In genomic region chr16:84495506-84495905, GRCh38 we compare ENCODE assay signal across 16 cellular contexts. TPM values are rescaled to one million over a fixed set of nuclear protein-coding genes. Genes with fewer than 3 reads are reported as not detected.
DNase-seq lines count a peak whose midpoint lies in the region; ATAC-seq, FAIRE-seq and TF ChIP-seq lines count a peak whose summit lies in the region.
"Had no signal": no experiment of that assay in that cellular context is flagged by ENCODE, and none has a peak within 500 bp of the region (broad histone marks: within the 10 kb centered on the region; RNA-seq: fewer than 3 reads in every experiment).

No MANE protein-coding gene starts in this region.

- no peak overlapping the region for H3K4me3 ChIP-seq in mammary epithelial cell (replicated peaks in 1 of 3; ENCODE audit: insufficient read depth in 1 of 3, low read depth in 2 of 3, low read length in 3 of 3)
- H3K4me3 ChIP-seq in upper lobe of right lung, result no peak overlapping the region

- H3K27ac Mint-ChIP-seq in activated CD4-positive, alpha-beta T cell treated with anti-CD3 and anti-CD28 coated beads, Interleukin-2, amount 10 ng/mL, durations not matched to agents 24 days and 14 days, result peak overlapping the region; percentile 25
- H3K27ac Mint-ChIP-seq in activated CD4-positive, alpha-beta T cell treated with anti-CD3 and anti-CD28 coated beads for 36 hours, result no peak overlapping the region
- H3K27ac Mint-ChIP-seq in MCF 10A (ENCODE audit: low read depth, unreplicated experiment), result peak overlapping the region; percentile 60
- H3K27ac Mint-ChIP-seq: CD8-positive, alpha-beta T cell had no signal

- in situ Hi-C loops in mammary epithelial cell (cut with MboI; ENCODE audit: low sequenced_read_pairs in 2 of 2), result loop anchor here in 1 of 2 donors (25.0 kb wide), 2 partner anchors 208 to 408 kb away; partner anchors contain the start of gene WFDC1

- BruUV-seq in MCF 10A (replicated peaks; lab: Mats Ljungman, UMichigan) (no TSS peak), mammary epithelial cell (replicated peaks; lab: Mats Ljungman, UMichigan) (no TSS peak)

- H3K4me1 ChIP-seq in mammary epithelial cell (ENCODE audit: insufficient read depth, low read length) (peaks cover 18% of the 10 kb centered on the region), upper lobe of right lung (no peaks in the 10 kb centered on the region)

- peaks cover 69% of the 10 kb centered on the region for H3K36me3 Mint-ChIP-seq in activated CD4-positive, alpha-beta T cell treated with anti-CD3 and anti-CD28 coated beads, Interleukin-2, amount 10 ng/mL, durations not matched to agents 24 days and 14 days (ENCODE audit: low read depth)
- peaks cover 30% of the 10 kb centered on the region for H3K36me3 Mint-ChIP-seq in activated CD4-positive, alpha-beta T cell treated with anti-CD3 and anti-CD28 coated beads for 36 hours (ENCODE audit: low read depth)
- H3K36me3 Mint-ChIP-seq in MCF 10A (ENCODE audit: insufficient read depth, unreplicated experiment), result peaks cover 85% of the 10 kb centered on the region

- no peaks in the 10 kb centered on the region for H4K20me1 ChIP-seq in mammary epithelial cell (ENCODE audit: insufficient read depth, low read length)

- no peak overlapping the region for H2AFZ ChIP-seq in mammary epithelial cell (ENCODE audit: low read depth, low read length)

- no peak overlapping the region for H3K4me3 Mint-ChIP-seq in activated CD4-positive, alpha-beta T cell treated with anti-CD3 and anti-CD28 coated beads, Interleukin-2, amount 10 ng/mL, durations not matched to agents 24 days and 14 days
- H3K4me3 Mint-ChIP-seq in activated CD4-positive, alpha-beta T cell treated with anti-CD3 and anti-CD28 coated beads for 36 hours, result no peak overlapping the region
- H3K4me3 Mint-ChIP-seq in MCF 10A (ENCODE audit: unreplicated experiment), result no peak overlapping the region
- H3K4me3 Mint-ChIP-seq: CD14-positive monocyte; CD8-positive, alpha-beta T cell had no signal

- no peak overlapping the region for H3K9ac ChIP-seq in mammary epithelial cell (ENCODE audit: insufficient read depth, low read length)

- H3K36me3 ChIP-seq in mammary epithelial cell (ENCODE audit: insufficient read depth, low read length) (peaks cover 63% of the 10 kb centered on the region), upper lobe of right lung (peaks cover 47% of the 10 kb centered on the region)

- POLR2A ChIA-PET in activated CD4-positive, alpha-beta T cell treated with anti-CD3 and anti-CD28 coated beads for 36 hours (lab: Charles Lee), result no interaction called here
- POLR2A ChIA-PET in MCF 10A (lab: Yijun Ruan, JAX), result no interaction called here

- no peaks in the 10 kb centered on the region for H3K27me3 ChIP-seq in mammary epithelial cell (ENCODE audit: insufficient read depth, low read length)
- no peaks in the 10 kb centered on the region for H3K27me3 ChIP-seq in upper lobe of right lung

- H3K9me3 Mint-ChIP-seq in activated CD4-positive, alpha-beta T cell treated with anti-CD3 and anti-CD28 coated beads, Interleukin-2, amount 10 ng/mL, durations not matched to agents 24 days and 14 days, result peaks cover 9% of the 10 kb centered on the region
- peaks cover 7% of the 10 kb centered on the region for H3K9me3 Mint-ChIP-seq in activated CD4-positive, alpha-beta T cell treated with anti-CD3 and anti-CD28 coated beads for 36 hours (ENCODE audit: low read depth)
- no peaks in the 10 kb centered on the region for H3K9me3 Mint-ChIP-seq in MCF 10A (ENCODE audit: unreplicated experiment)

- H3K4me2 ChIP-seq in mammary epithelial cell (ENCODE audit: insufficient read depth, low read depth, low read length), result no peak overlapping the region

- H3K27me3 Mint-ChIP-seq in activated CD4-positive, alpha-beta T cell treated with anti-CD3 and anti-CD28 coated beads, Interleukin-2, amount 10 ng/mL, durations not matched to agents 24 days and 14 days, result no peaks in the 10 kb centered on the region
- H3K27me3 Mint-ChIP-seq in activated CD4-positive, alpha-beta T cell treated with anti-CD3 and anti-CD28 coated beads for 36 hours, result no peaks in the 10 kb centered on the region
- H3K27me3 Mint-ChIP-seq in MCF 10A (ENCODE audit: insufficient read depth, unreplicated experiment), result no peaks in the 10 kb centered on the region

- no peak for ATAC-seq in activated CD4-positive, alpha-beta T cell treated with anti-CD3 and anti-CD28 coated beads for 36 hours
- ATAC-seq in left lobe of liver (no peak), upper lobe of right lung (no peak)
- ATAC-seq: CD8-positive, alpha-beta T cell; HCT116 had no signal

- 88% methylated on average over 11 of the region's 11 CpGs for WGBS in mammary epithelial cell (ENCODE audit: low coverage, missing lambda C conversion rate)

- dilution Hi-C loops in mammary epithelial cell (cut with HindIII; ENCODE audit: low sequenced_read_pairs), result no loop called here

- TF ChIP-seq CTCF in MCF 10A (IDR thresholded peaks at IDR 0.05; ENCODE audit: unreplicated experiment) (no peak), mammary epithelial cell (conservative IDR thresholded peaks at IDR 0.05 in 1 of 2, IDR thresholded peaks at IDR 0.05 in 1 of 2; ENCODE audit: extremely low read depth in 1 of 2, insufficient read depth in 1 of 2, low read depth in 1 of 2, low read length in 2 of 2) (no peak), upper lobe of right lung (IDR thresholded peaks at IDR 0.05) (no peak)

- intact Hi-C loops in activated CD4-positive, alpha-beta T cell treated with anti-CD3 and anti-CD28 coated beads, Interleukin-2, amount 10 ng/mL, durations not matched to agents 24 days and 14 days (cut with micrococcal nuclease), result no loop called here
- intact Hi-C loops in activated CD4-positive, alpha-beta T cell treated with anti-CD3 and anti-CD28 coated beads for 36 hours (cut with DNase I, micrococcal nuclease), result no loop called here
- intact Hi-C loops in MCF 10A (cut with micrococcal nuclease), result no loop called here
- intact Hi-C loops in mammary epithelial cell (cut with micrococcal nuclease), result no loop called here
- intact Hi-C loops in upper lobe of right lung (cut with DNase I), result no loop called here

- H3K9me3 ChIP-seq in mammary epithelial cell (replicated peaks; ENCODE audit: insufficient read depth, low read length), result no peaks in the 10 kb centered on the region
- H3K9me3 ChIP-seq in upper lobe of right lung, result no peaks in the 10 kb centered on the region

- no peak for FAIRE-seq in GM19239 (lab: Jason Lieb, UNC)

- peaks cover 56% of the 10 kb centered on the region for H3K79me2 ChIP-seq in mammary epithelial cell (ENCODE audit: insufficient read depth, low read length)

- CTCF ChIA-PET in activated CD4-positive, alpha-beta T cell treated with anti-CD3 and anti-CD28 coated beads for 36 hours (lab: Charles Lee), result interaction anchor here (2.6 to 3.1 kb wide), 2 partner anchors 9 to 11 kb away, joined by 10 to 20 read pairs; partner anchors contain the start of gene MEAK7
- CTCF ChIA-PET in MCF 10A (lab: Yijun Ruan, JAX), result interaction anchor here (1.5 to 3.4 kb wide), 2 partner anchors 10 to 11 kb away, joined by 8 to 16 read pairs; no protein-coding TSS in a partner anchor
- CTCF ChIA-PET in mammary epithelial cell (lab: Charles Lee; ENCODE audit: low non-redundant PET), result no interaction called here

- no peak for DNase-seq in activated CD4-positive, alpha-beta T cell treated with anti-CD3 and anti-CD28 coated beads, Interleukin-2, amount 10 ng/mL, durations not matched to agents 24 days and 14 days
- no peak for DNase-seq in activated CD4-positive, alpha-beta T cell treated with anti-CD3 and anti-CD28 coated beads for 36 hours
- DNase-seq in MCF 10A (ENCODE audit: unreplicated experiment), result no peak
- DNase-seq in mammary epithelial cell, result no peak
- DNase-seq in left lobe of liver (ENCODE audit: low spot score), result peak; percentile 19
- DNase-seq in upper lobe of right lung, result peak; percentile 23
- DNase-seq in GM03348 (ENCODE audit: low spot score), result no peak
- DNase-seq in GM19239 (ENCODE audit: insufficient read length, low spot score), result no peak
- DNase-seq: CD8-positive, alpha-beta T cell; COR-L47; DND-41; GDM1 had no signal

- no peaks in the 10 kb centered on the region for H3K4me1 Mint-ChIP-seq in activated CD4-positive, alpha-beta T cell treated with anti-CD3 and anti-CD28 coated beads, Interleukin-2, amount 10 ng/mL, durations not matched to agents 24 days and 14 days
- no peaks in the 10 kb centered on the region for H3K4me1 Mint-ChIP-seq in activated CD4-positive, alpha-beta T cell treated with anti-CD3 and anti-CD28 coated beads for 36 hours
- H3K4me1 Mint-ChIP-seq in MCF 10A (ENCODE audit: insufficient read depth, unreplicated experiment), result peaks cover 10% of the 10 kb centered on the region
- H3K4me1 Mint-ChIP-seq: CD14-positive monocyte had no signal

- H3K27ac ChIP-seq in mammary epithelial cell (ENCODE audit: insufficient read depth, low read depth, low read length), result no peak overlapping the region
- H3K27ac ChIP-seq in upper lobe of right lung, result no peak overlapping the region
- H3K27ac ChIP-seq: 22Rv1, HL-60 had no signal

RNA-seq across cellular contexts. Expression of gene MEAK7, which starts 9.0 kb away (rescaled TPM):
- total RNA-seq in activated CD4-positive, alpha-beta T cell treated with anti-CD3 and anti-CD28 coated beads, Interleukin-2, amount 10 ng/mL, durations not matched to agents 24 days and 14 days, result 11.7 and 12.5 TPM in 2 replicates
- 10 to 100 TPM in 1 of 2 experiments, 1 to 10 TPM in 1; 8.9 to 10.6 TPM for total RNA-seq in activated CD4-positive, alpha-beta T cell treated with anti-CD3 and anti-CD28 coated beads for 36 hours
- 62.3 and 66.8 TPM in 2 replicates for total RNA-seq in MCF 10A (2022)
- total RNA-seq in mammary epithelial cell, result 100 to 1,000 TPM in 1 of 2 donors, 10 to 100 TPM in 1; 73.5 to 107 TPM
- polyA plus RNA-seq in mammary epithelial cell, result 67.1 TPM
- polyA minus RNA-seq in mammary epithelial cell, result 84.8 TPM
- 2.9 TPM for total RNA-seq in left lobe of liver
- total RNA-seq in upper lobe of right lung, result 10.8 TPM

Comparison
In these comparisons a context has a peak if more than half of its experiments do, and no peak if none do; other contexts are left out.
1. DNase-seq: peak in left lobe of liver (single experiment) and upper lobe of right lung (single experiment); none in activated CD4-positive, alpha-beta T cell treated with anti-CD3 and anti-CD28 coated beads, Interleukin-2, amount 10 ng/mL, durations not matched to agents 24 days and 14 days (single experiment), activated CD4-positive, alpha-beta T cell treated with anti-CD3 and anti-CD28 coated beads for 36 hours (single experiment), MCF 10A (single experiment), mammary epithelial cell (single experiment), GM03348 (single experiment) and GM19239 (single experiment).